Comparison of ENCODE assay signal across 7 cellular contexts in the genomic region with DNA sequence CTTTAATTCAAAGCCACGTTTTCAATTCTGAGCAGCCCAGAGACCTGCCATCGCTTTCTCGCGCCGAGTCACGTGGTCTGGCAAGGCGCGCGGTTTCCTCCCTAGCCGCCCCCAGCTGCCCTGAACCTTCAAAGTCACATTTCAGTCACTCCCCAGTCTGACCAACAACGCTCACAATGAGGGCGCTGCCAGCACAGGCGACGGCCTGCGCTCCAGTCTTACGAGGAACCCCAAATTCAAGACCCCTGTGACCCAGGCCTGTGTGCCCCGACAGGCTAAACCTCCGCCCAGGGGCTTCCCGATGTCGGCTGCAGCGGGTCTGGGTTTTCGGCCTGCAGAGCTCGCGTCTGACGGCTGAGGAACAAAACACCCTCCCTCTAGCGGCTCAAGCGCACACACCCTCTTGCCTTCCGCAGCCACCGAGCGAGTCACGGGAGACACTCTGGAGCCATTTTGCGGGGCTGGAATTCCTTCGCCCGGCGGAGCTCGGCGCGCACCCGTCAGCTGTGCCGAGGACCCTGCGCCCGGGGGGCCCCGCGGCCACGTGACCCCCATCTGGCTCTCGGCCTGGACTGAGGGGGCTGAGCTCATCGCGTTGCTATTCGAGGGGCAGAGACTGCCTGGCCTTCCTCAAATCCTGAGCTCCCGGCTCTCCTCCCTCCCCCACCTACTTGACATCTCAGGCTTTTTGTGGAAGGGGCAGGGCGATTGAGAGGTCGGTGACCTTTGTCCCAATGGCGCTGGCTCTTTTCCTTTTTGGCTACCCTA.
DNase-seq lines count a peak whose midpoint lies in the region; ATAC-seq and TF ChIP-seq lines count a peak whose summit lies in the region.

No MANE protein-coding gene starts in this region.

- ATAC-seq in GM18517 (IDR thresholded peaks at IDR 0.05; ENCODE audit: unreplicated experiment) (peak; percentile 88), HG02973 (IDR thresholded peaks at IDR 0.05; ENCODE audit: unreplicated experiment) (peak; percentile 89), right lobe of liver (peak; percentile 82 to 89 (median 87))

- H3K27me3 ChIP-seq in duodenal mucosa (ENCODE audit: control insufficient read depth in 1 of 2, insufficient read depth in 2 of 2, low read length in 2 of 2) (no peaks in the 10 kb centered on the region), right lobe of liver (no peaks in the 10 kb centered on the region)

- peak overlapping the region; percentile 72 to 83 for H3K9ac ChIP-seq in duodenal mucosa (ENCODE audit: low read depth in 1 of 2, low read length in 2 of 2)

- H3K9me3 ChIP-seq in duodenal mucosa (ENCODE audit: control insufficient read depth in 1 of 2, low read length in 2 of 2) = no peaks in the 10 kb centered on the region
- H3K9me3 ChIP-seq in right lobe of liver = no peaks in the 10 kb centered on the region

- peak; percentile 46 to 65 (median 51) for TF ChIP-seq CTCF in right lobe of liver (IDR thresholded peaks at IDR 0.05)

- no peaks in the 10 kb centered on the region for H3K36me3 ChIP-seq in duodenal mucosa (ENCODE audit: control insufficient read depth in 1 of 2, insufficient read depth in 2 of 2, low read length in 2 of 2)
- H3K36me3 ChIP-seq in right lobe of liver = no peaks in the 10 kb centered on the region

- peak; percentile 54 for TF ChIP-seq POLR2A in right lobe of liver (IDR thresholded peaks at IDR 0.05)

- H3K27ac ChIP-seq in duodenal mucosa (ENCODE audit: low read depth, low read length) (peak overlapping the region; percentile 87), right lobe of liver (peak overlapping the region; percentile 60 to 94 (median 87))

- peak overlapping the region; percentile 58 to 83 for H3K4me3 ChIP-seq in duodenal mucosa (ENCODE audit: low read depth in 1 of 2, low read length in 2 of 2)
- H3K4me3 ChIP-seq in right lobe of liver = peak overlapping the region; percentile 41 to 71 (median 52)

- intact Hi-C loops in right lobe of liver (cut with DNase I) = no loop called here

- WGBS in right lobe of liver (ENCODE audit: insufficient coverage, low coverage, low lambda C conversion rate, missing lambda C conversion rate) = 0% methylated on average over 17 of the region's 53 CpGs

- DNase-seq in NCI-H345 (lab: John Stamatoyannopoulos, UW) (peak; percentile 73), right lobe of liver (peak; percentile 76 to 83 (median 83))
- peak; percentile 70 to 73 for DNase-seq in activated CD4-positive, alpha-beta T cell treated with anti-CD3 and anti-CD28 coated beads, Interleukin-2, amount 50 U/mL, for 48 hours
- peak; percentile 46 to 52 for DNase-seq in stimulated activated CD4-positive, alpha-beta T cell treated with anti-CD3 and anti-CD28 coated beads, Interleukin-2, amount 100 ng/mL, for 48 hours

- H3K4me1 ChIP-seq in duodenal mucosa (ENCODE audit: control insufficient read depth in 1 of 2, insufficient read depth in 2 of 2, low read length in 2 of 2) (peaks cover 19 to 22% of the 10 kb centered on the region in 2 donors), right lobe of liver (peaks cover 0 to 18% (median 0%) of the 10 kb centered on the region in 4 donors)

Comparison
In these comparisons a context has a peak if more than half of its experiments do, and no peak if none do; other contexts are left out.
1. Peak in every context shown above with its lines: DNase-seq, ATAC-seq, H3K4me3 ChIP-seq and H3K27ac ChIP-seq.